Comparison of ENCODE assay signal across 18 cellular contexts in the genomic region with DNA sequence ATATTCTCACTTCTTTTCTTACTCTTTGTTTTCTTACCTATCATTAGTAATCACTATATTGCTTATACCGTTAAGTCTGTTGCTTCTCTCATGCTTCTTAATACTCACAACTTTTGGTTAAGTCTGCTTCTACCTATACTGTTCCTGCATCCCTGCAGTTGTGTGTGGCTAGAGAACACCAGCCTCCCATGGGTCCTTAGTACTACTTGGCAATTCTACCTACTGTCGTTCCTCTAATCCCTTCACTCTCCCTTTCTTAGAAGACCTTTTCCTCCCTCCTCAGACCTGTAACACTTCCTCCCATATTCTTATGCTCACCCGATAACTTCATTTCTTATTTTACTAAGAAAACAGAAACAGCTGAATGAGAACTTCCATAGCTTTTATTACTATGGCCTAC. TPM values are rescaled to one million over a fixed set of nuclear protein-coding genes. Genes with fewer than 3 reads are reported as not detected.
DNase-seq lines count a peak whose midpoint lies in the region; ATAC-seq and TF ChIP-seq lines count a peak whose summit lies in the region.
"Had no signal": no experiment of that assay in that cellular context is flagged by ENCODE, and none has a peak within 500 bp of the region (broad histone marks: within the 10 kb centered on the region; RNA-seq: fewer than 3 reads in every experiment).

No MANE protein-coding gene starts in this region.

- no peak for DNase-seq in CD8-positive, alpha-beta T cell
- no peak for DNase-seq in GM23338 (ENCODE audit: low spot score)
- no peak for DNase-seq in nephron progenitor cell
- DNase-seq: DMS 273 treated with DMSO at 0.1 percent for 48 hours, HFFc6, Kasumi-1, MM.1S, NCI-H1105 treated with DMSO at 0.1 percent for 48 hours, NCI-H1694 treated with DMSO at 0.1 percent for 48 hours, NCI-H226, NCI-H524 treated with DMSO at 0.1 percent for 48 hours, Right ventricle myocardium superior had no signal

- H3K4me3 ChIP-seq in CD8-positive, alpha-beta T cell (ENCODE audit: low read depth, low read length): no peak overlapping the region
- no peak overlapping the region for H3K4me3 ChIP-seq in GM23338
- H3K4me3 ChIP-seq: BLaER1 treated with 17β-estradiol and CSF1 and Interleukin-3, amounts not matched to agents 10 nM and 100 nM; SK-N-MC had no signal

- intact Hi-C loops in CD8-positive, alpha-beta T cell (cut with DNase I, micrococcal nuclease): loop anchor here in 1 of 2 experiments (2.0 kb wide), 1 partner anchor 14 kb away; no protein-coding TSS in a partner anchor
- intact Hi-C loops in dendritic cell treated with granulocyte-macrophage colony-stimulating factor and Interleukin-4, amounts not matched to agents 40 ng/mL and 50 ng/mL, for 4 days (cut with micrococcal nuclease): no loop called here

- POLR2A ChIA-PET in CD8-positive, alpha-beta T cell (lab: Charles Lee): no interaction called here

- H3K9me2 ChIP-seq in GM23338 (ENCODE audit: insufficient read depth): no peaks in the 10 kb centered on the region

- H3K36me3 ChIP-seq in CD8-positive, alpha-beta T cell (ENCODE audit: insufficient read depth, low read length): no peaks in the 10 kb centered on the region
- H3K36me3 ChIP-seq in GM23338 (ENCODE audit: insufficient read depth): no peaks in the 10 kb centered on the region

- H3K27me3 ChIP-seq in CD8-positive, alpha-beta T cell (ENCODE audit: insufficient read depth, low read length): no peaks in the 10 kb centered on the region
- H3K27me3 ChIP-seq in GM23338 (ENCODE audit: insufficient read depth): no peaks in the 10 kb centered on the region
- H3K27me3 ChIP-seq: BLaER1 treated with 17β-estradiol and CSF1 and Interleukin-3, amounts not matched to agents 10 nM and 100 nM had no signal

- ATAC-seq in CD8-positive, alpha-beta T cell: no peak
- peak; percentile 78 for ATAC-seq in GM23338
- ATAC-seq in HG03457 (IDR thresholded peaks at IDR 0.05; ENCODE audit: unreplicated experiment): no peak
- ATAC-seq in GM19397 (IDR thresholded peaks at IDR 0.05; ENCODE audit: unreplicated experiment): no peak
- ATAC-seq in HG03135 (IDR thresholded peaks at IDR 0.05; ENCODE audit: unreplicated experiment): no peak

- H3K27me3 Mint-ChIP-seq in CD8-positive, alpha-beta T cell (ENCODE audit: low read depth): no peaks in the 10 kb centered on the region
- H3K27me3 Mint-ChIP-seq in GM23338 (ENCODE audit: insufficient read depth, low read depth, poor library complexity) (peaks cover 2% of the 10 kb centered on the region), nephron progenitor cell (ENCODE audit: low read depth, poor library complexity) (no peaks in the 10 kb centered on the region)
- H3K27me3 Mint-ChIP-seq in dendritic cell treated with granulocyte-macrophage colony-stimulating factor and Interleukin-4, amounts not matched to agents 40 ng/mL and 50 ng/mL, for 4 days: no peaks in the 10 kb centered on the region

- H2AFZ ChIP-seq in GM23338: no peak overlapping the region

- CTCF ChIA-PET in CD8-positive, alpha-beta T cell (lab: Charles Lee): no interaction called here

- no peak overlapping the region for H3K27ac ChIP-seq in CD8-positive, alpha-beta T cell (ENCODE audit: low read depth, low read length)
- H3K27ac ChIP-seq in GM23338 (ENCODE audit: low read depth): no peak overlapping the region; the same call in 1 of the 2 replicates
- H3K27ac ChIP-seq: BLaER1 treated with 17β-estradiol and CSF1 and Interleukin-3, amounts not matched to agents 10 nM and 100 nM; SK-N-MC had no signal

- peaks cover 11% of the 10 kb centered on the region for H3K4me1 ChIP-seq in CD8-positive, alpha-beta T cell (ENCODE audit: insufficient read depth, low read length)
- peaks cover 30% of the 10 kb centered on the region for H3K4me1 ChIP-seq in GM23338 (ENCODE audit: insufficient read depth)
- H3K4me1 ChIP-seq: BLaER1 treated with 17β-estradiol and CSF1 and Interleukin-3, amounts not matched to agents 10 nM and 100 nM had no signal

- no peaks in the 10 kb centered on the region for H3K9me3 Mint-ChIP-seq in CD8-positive, alpha-beta T cell
- H3K9me3 Mint-ChIP-seq in GM23338: no peaks in the 10 kb centered on the region
- no peaks in the 10 kb centered on the region for H3K9me3 Mint-ChIP-seq in dendritic cell treated with granulocyte-macrophage colony-stimulating factor and Interleukin-4, amounts not matched to agents 40 ng/mL and 50 ng/mL, for 4 days
- peaks cover 33% of the 10 kb centered on the region for H3K9me3 Mint-ChIP-seq in nephron progenitor cell
- H3K9me3 Mint-ChIP-seq: HFFc6 had no signal

- peaks cover 18% of the 10 kb centered on the region for H3K36me3 Mint-ChIP-seq in CD8-positive, alpha-beta T cell
- H3K36me3 Mint-ChIP-seq in GM23338 (ENCODE audit: low read depth) (no peaks in the 10 kb centered on the region), nephron progenitor cell (ENCODE audit: low read depth) (peaks cover 67% of the 10 kb centered on the region)
- peaks cover 22% of the 10 kb centered on the region for H3K36me3 Mint-ChIP-seq in dendritic cell treated with granulocyte-macrophage colony-stimulating factor and Interleukin-4, amounts not matched to agents 40 ng/mL and 50 ng/mL, for 4 days (ENCODE audit: low read depth)

- TF ChIP-seq CTCF in CD8-positive, alpha-beta T cell (IDR thresholded peaks at IDR 0.05): no peak
- TF ChIP-seq CTCF in GM23338 (conservative IDR thresholded peaks at IDR 0.05; ENCODE audit: low read depth in 2 of 2): no peak
- no peak for TF ChIP-seq CTCF in nephron progenitor cell (IDR thresholded peaks at IDR 0.05)

- no peaks in the 10 kb centered on the region for H3F3A ChIP-seq in GM23338 (replicated peaks; ENCODE audit: low read depth)

- H4K20me1 ChIP-seq in GM23338 (replicated peaks; ENCODE audit: insufficient read depth): peaks cover 32% of the 10 kb centered on the region

- H3K9me3 ChIP-seq in CD8-positive, alpha-beta T cell (ENCODE audit: low read length): no peaks in the 10 kb centered on the region

- peaks cover 100% of the 10 kb centered on the region for H3K79me2 ChIP-seq in GM23338 (replicated peaks; ENCODE audit: insufficient read depth)

- H3K27ac Mint-ChIP-seq in CD8-positive, alpha-beta T cell: peak overlapping the region; percentile 25
- no peak overlapping the region for H3K27ac Mint-ChIP-seq in GM23338
- peak overlapping the region; percentile 18 for H3K27ac Mint-ChIP-seq in dendritic cell treated with granulocyte-macrophage colony-stimulating factor and Interleukin-4, amounts not matched to agents 40 ng/mL and 50 ng/mL, for 4 days
- H3K27ac Mint-ChIP-seq in nephron progenitor cell: peak overlapping the region; percentile 10
- H3K27ac Mint-ChIP-seq: HFFc6 had no signal

- H3K4me3 Mint-ChIP-seq in CD8-positive, alpha-beta T cell: no peak overlapping the region
- H3K4me3 Mint-ChIP-seq in GM23338: no peak overlapping the region
- H3K4me3 Mint-ChIP-seq in dendritic cell treated with granulocyte-macrophage colony-stimulating factor and Interleukin-4, amounts not matched to agents 40 ng/mL and 50 ng/mL, for 4 days: no peak overlapping the region
- no peak overlapping the region for H3K4me3 Mint-ChIP-seq in nephron progenitor cell
- H3K4me3 Mint-ChIP-seq: HFFc6 had no signal

- no peak overlapping the region for H3K4me2 ChIP-seq in GM23338
- H3K4me2 ChIP-seq: BLaER1 treated with 17β-estradiol and CSF1 and Interleukin-3, amounts not matched to agents 10 nM and 100 nM had no signal

- H3K4me1 Mint-ChIP-seq in CD8-positive, alpha-beta T cell (ENCODE audit: low read depth): peaks cover 84% of the 10 kb centered on the region
- H3K4me1 Mint-ChIP-seq in GM23338: peaks cover 58% of the 10 kb centered on the region
- peaks cover 36% of the 10 kb centered on the region for H3K4me1 Mint-ChIP-seq in dendritic cell treated with granulocyte-macrophage colony-stimulating factor and Interleukin-4, amounts not matched to agents 40 ng/mL and 50 ng/mL, for 4 days (ENCODE audit: low read depth)
- H3K4me1 Mint-ChIP-seq in nephron progenitor cell: peaks cover 53% of the 10 kb centered on the region

TF ChIP-seq in GM23338, 12 proteins besides CTCF, POLR2A, EP300 and RAD21 (continues in another document):
- no peak for TF ChIP-seq STAT1 (IDR thresholded peaks at IDR 0.05; ENCODE audit: unreplicated experiment)

RNA-seq across cellular contexts. Expression of gene CNOT2, which starts 29.3 kb away (rescaled TPM):
- 100 to 1,000 TPM; 154 to 158 TPM for total RNA-seq in CD8-positive, alpha-beta T cell
- 124 and 152 TPM in 2 replicates for total RNA-seq in GM23338 (2014; rRNA removed; shearing (Covaris generic))
- polyA plus RNA-seq in GM23338 (2016; fragmentation: Nextera tagmentation; extraction: Ambion mirVana): 80.2 and 110 TPM in 2 replicates
